31 cellular contexts compared by ENCODE assay signal in genomic region chr18:44409071-44409470, GRCh38.
"Had no signal": no experiment of that assay in that cellular context is flagged by ENCODE, and none has a peak within 500 bp of the region (broad histone marks: within the 10 kb centered on the region; RNA-seq: fewer than 3 reads in every experiment).

No MANE protein-coding gene starts in this region.

- H3K4me3 Mint-ChIP-seq: activated CD4-positive, alpha-beta memory T cell treated with anti-CD3 and anti-CD28 coated beads, Interleukin-2, amount 10 ng/mL, durations not matched to agents 7 days and 5 days; activated CD8-positive, alpha-beta memory T cell treated with anti-CD3 and anti-CD28 coated beads, Interleukin-2, amount 10 ng/mL, durations not matched to agents 7 days and 5 days; activated naive CD4-positive, alpha-beta T cell treated with anti-CD3 and anti-CD28 coated beads, Interleukin-2, amount 10 ng/mL, durations not matched to agents 7 days and 5 days; activated naive CD8-positive, alpha-beta T cell; activated naive CD8-positive, alpha-beta T cell treated with anti-CD3 and anti-CD28 coated beads, Interleukin-2, amount 50 U/mL, for 24 hours; brain had no signal

- H3K4me1 Mint-ChIP-seq: activated CD4-positive, alpha-beta memory T cell treated with anti-CD3 and anti-CD28 coated beads, Interleukin-2, amount 10 ng/mL, durations not matched to agents 7 days and 5 days; activated CD8-positive, alpha-beta memory T cell treated with anti-CD3 and anti-CD28 coated beads, Interleukin-2, amount 10 ng/mL, durations not matched to agents 7 days and 5 days; activated naive CD4-positive, alpha-beta T cell treated with anti-CD3 and anti-CD28 coated beads, Interleukin-2, amount 10 ng/mL, durations not matched to agents 7 days and 5 days; activated naive CD8-positive, alpha-beta T cell treated with anti-CD3 and anti-CD28 coated beads, Interleukin-2, amount 50 U/mL, for 24 hours had no signal

- H3K27ac Mint-ChIP-seq: activated CD4-positive, alpha-beta memory T cell treated with anti-CD3 and anti-CD28 coated beads, Interleukin-2, amount 10 ng/mL, durations not matched to agents 7 days and 5 days; activated CD8-positive, alpha-beta memory T cell treated with anti-CD3 and anti-CD28 coated beads, Interleukin-2, amount 10 ng/mL, durations not matched to agents 7 days and 5 days; activated naive CD4-positive, alpha-beta T cell treated with anti-CD3 and anti-CD28 coated beads, Interleukin-2, amount 10 ng/mL, durations not matched to agents 7 days and 5 days; activated naive CD8-positive, alpha-beta T cell; activated naive CD8-positive, alpha-beta T cell treated with anti-CD3 and anti-CD28 coated beads, Interleukin-2, amount 50 U/mL, for 24 hours; brain had no signal

- H3K4me1 ChIP-seq: SJCRH30 had no signal

- H3K4me3 ChIP-seq: SJCRH30, SK-N-MC had no signal

- H3K27ac ChIP-seq: SJCRH30, SK-N-MC, WERI-Rb-1 had no signal

- DNase-seq: activated CD4-positive, alpha-beta memory T cell treated with anti-CD3 and anti-CD28 coated beads, Interleukin-2, amount 10 ng/mL, durations not matched to agents 7 days and 5 days; activated CD4-positive, alpha-beta T cell treated with anti-CD3 and anti-CD28 coated beads for 1 hour; activated CD4-positive, alpha-beta T cell treated with anti-CD3 and anti-CD28 coated beads for 48 hours; activated CD4-positive, CD25-positive, alpha-beta regulatory T cell; activated CD8-positive, alpha-beta memory T cell treated with anti-CD3 and anti-CD28 coated beads for 24 hours; activated CD8-positive, alpha-beta memory T cell treated with anti-CD3 and anti-CD28 coated beads, Interleukin-2, amount 10 ng/mL, durations not matched to agents 7 days and 5 days; activated CD8-positive, alpha-beta memory T cell treated with anti-CD3 and anti-CD28 coated beads, Interleukin-2, amount 50 U/mL, for 48 hours; activated effector memory CD4-positive, alpha-beta T cell treated with Interleukin-2 at 50 U/mL for 16 hours; activated naive CD4-positive, alpha-beta T cell treated with anti-CD3 and anti-CD28 coated beads, Interleukin-2, amount 10 ng/mL, durations not matched to agents 7 days and 5 days; activated naive CD8-positive, alpha-beta T cell treated with anti-CD3 and anti-CD28 coated beads, Interleukin-2, amount 50 U/mL, for 24 hours; activated T-cell treated with anti-CD3 and anti-CD28 coated beads, Interleukin-2, amount 50 U/mL, for 48 hours; anterior cingulate cortex; caudate nucleus; Kasumi-1; NCI-H1092 treated with DMSO at 0.1 percent for 48 hours; NCI-H1417; NCI-H146; NCI-H187; NCI-H2029 treated with DMSO at 0.1 percent for 48 hours; NCI-H2107; NCI-H2171; NCI-H510A; NCI-H526; NCI-H748 treated with DMSO at 0.1 percent for 48 hours; SHP77; SJCRH30; T1000; WERI-Rb-1 had no signal

- H3K27me3 Mint-ChIP-seq: activated CD4-positive, alpha-beta memory T cell treated with anti-CD3 and anti-CD28 coated beads, Interleukin-2, amount 10 ng/mL, durations not matched to agents 7 days and 5 days; activated naive CD4-positive, alpha-beta T cell treated with anti-CD3 and anti-CD28 coated beads, Interleukin-2, amount 10 ng/mL, durations not matched to agents 7 days and 5 days; activated naive CD8-positive, alpha-beta T cell; activated naive CD8-positive, alpha-beta T cell treated with anti-CD3 and anti-CD28 coated beads, Interleukin-2, amount 50 U/mL, for 24 hours; brain had no signal

- H3K9me3 Mint-ChIP-seq: activated CD4-positive, alpha-beta memory T cell treated with anti-CD3 and anti-CD28 coated beads, Interleukin-2, amount 10 ng/mL, durations not matched to agents 7 days and 5 days had no signal

- H3K36me3 Mint-ChIP-seq: activated CD8-positive, alpha-beta memory T cell treated with anti-CD3 and anti-CD28 coated beads, Interleukin-2, amount 10 ng/mL, durations not matched to agents 7 days and 5 days; activated naive CD4-positive, alpha-beta T cell treated with anti-CD3 and anti-CD28 coated beads, Interleukin-2, amount 10 ng/mL, durations not matched to agents 7 days and 5 days; activated naive CD8-positive, alpha-beta T cell; brain had no signal

- ATAC-seq: activated CD8-positive, alpha-beta memory T cell treated with anti-CD3 and anti-CD28 coated beads, Interleukin-2, amount 10 ng/mL, durations not matched to agents 7 days and 5 days; activated naive CD8-positive, alpha-beta T cell treated with anti-CD3 and anti-CD28 coated beads, Interleukin-2, amount 50 U/mL, for 24 hours had no signal

- H3K36me3 ChIP-seq: SJCRH30, WERI-Rb-1 had no signal

- H3K9me3 ChIP-seq: SJCRH30 had no signal

- H3K27me3 ChIP-seq: SJCRH30 had no signal
